ENCODE assay signal across 9 cellular contexts in genomic region chr1:26288311-26288941, GRCh38. TPM values are rescaled to one million over a fixed set of nuclear protein-coding genes. Genes with fewer than 3 reads are reported as not detected.
DNase-seq lines count a peak whose midpoint lies in the region; ATAC-seq and TF ChIP-seq lines count a peak whose summit lies in the region.
"Had no signal": no experiment of that assay in that cellular context is flagged by ENCODE, and none has a peak within 500 bp of the region (broad histone marks: within the 10 kb centered on the region; RNA-seq: fewer than 3 reads in every experiment).

No MANE protein-coding gene starts in this region.

- peaks cover 93% of the 10 kb centered on the region for H3K4me1 Mint-ChIP-seq in CD8-positive, alpha-beta T cell (ENCODE audit: low read depth)

- TF ChIP-seq CTCF in CD8-positive, alpha-beta T cell (IDR thresholded peaks at IDR 0.05) = no peak
- TF ChIP-seq CTCF in Peyer's patch (IDR thresholded peaks at IDR 0.05) (no peak), neutrophil (IDR thresholded peaks at IDR 0.05) (no peak)

- CTCF ChIA-PET in CD8-positive, alpha-beta T cell (lab: Charles Lee) = interaction anchor here (0.7 to 22.3 kb wide), 13 partner anchors 9 to 142 kb away, joined by 3 to 844 read pairs (median 7); partner anchors contain the start of genes CD52, SH3BGRL3 and UBXN11

- POLR2A ChIA-PET in CD8-positive, alpha-beta T cell (lab: Charles Lee) = interaction anchor here (0.7 to 21.5 kb wide), 15 partner anchors 8 to 1041 kb away, joined by 3 to 666 read pairs (median 5); partner anchors contain the start of genes CD52, DHDDS, HMGN2 and RSRP1

- intact Hi-C loops in CD8-positive, alpha-beta T cell (cut with DNase I, micrococcal nuclease) = loop anchor here (1.0 to 5.0 kb wide), 3 partner anchors 12 to 90 kb away; no protein-coding TSS in a partner anchor

- H3K27me3 Mint-ChIP-seq in CD8-positive, alpha-beta T cell (ENCODE audit: low read depth) = no peaks in the 10 kb centered on the region

- peak; percentile 4 for ATAC-seq in CD8-positive, alpha-beta T cell
- ATAC-seq in HG02678 (IDR thresholded peaks at IDR 0.05; ENCODE audit: unreplicated experiment) = no peak

- H3K4me3 ChIP-seq in CD8-positive, alpha-beta T cell (ENCODE audit: low read depth, low read length) = peak overlapping the region; percentile 6
- H3K4me3 ChIP-seq in Peyer's patch (no peak overlapping the region), neutrophil (ENCODE audit: low read depth in 1 of 2, low read length in 1 of 2) (peak overlapping the region in 1 of 2 experiments; percentile 56)

- no peaks in the 10 kb centered on the region for H3K36me3 ChIP-seq in CD8-positive, alpha-beta T cell (ENCODE audit: insufficient read depth, low read length)
- H3K36me3 ChIP-seq in Peyer's patch (no peaks in the 10 kb centered on the region), neutrophil (peaks cover 13% of the 10 kb centered on the region)

- H3K27ac Mint-ChIP-seq in CD8-positive, alpha-beta T cell = peak overlapping the region; percentile 100

- H3K27ac ChIP-seq in CD8-positive, alpha-beta T cell (ENCODE audit: low read depth, low read length) = peak overlapping the region; percentile 83
- peak overlapping the region; percentile 73 to 91 (median 85) for H3K27ac ChIP-seq in Peyer's patch
- peak overlapping the region; percentile 100 for H3K27ac ChIP-seq in neutrophil

- H3K36me3 Mint-ChIP-seq in CD8-positive, alpha-beta T cell = peaks cover 7% of the 10 kb centered on the region

- peaks cover 96% of the 10 kb centered on the region for H3K4me1 ChIP-seq in CD8-positive, alpha-beta T cell (ENCODE audit: insufficient read depth, low read length)
- H3K4me1 ChIP-seq in Peyer's patch = peaks cover 0 to 87% (median 75%) of the 10 kb centered on the region in 4 donors
- peaks cover 90 to 91% of the 10 kb centered on the region in 2 experiments for H3K4me1 ChIP-seq in neutrophil (ENCODE audit: control insufficient read depth in 1 of 2, insufficient read depth in 1 of 2, low read depth in 1 of 2, low read length in 1 of 2)

- H3K27me3 ChIP-seq in CD8-positive, alpha-beta T cell (ENCODE audit: insufficient read depth, low read length) = no peaks in the 10 kb centered on the region
- H3K27me3 ChIP-seq in Peyer's patch (no peaks in the 10 kb centered on the region), neutrophil (no peaks in the 10 kb centered on the region)

- TF ChIP-seq POLR2A in Peyer's patch (IDR thresholded peaks at IDR 0.05) = no peak

- peak overlapping the region; percentile 37 for H3K4me3 Mint-ChIP-seq in CD8-positive, alpha-beta T cell

- no peaks in the 10 kb centered on the region for H3K9me3 ChIP-seq in CD8-positive, alpha-beta T cell (ENCODE audit: low read length)
- H3K9me3 ChIP-seq in Peyer's patch (no peaks in the 10 kb centered on the region), neutrophil (no peaks in the 10 kb centered on the region)

- H3K9me3 Mint-ChIP-seq in CD8-positive, alpha-beta T cell = no peaks in the 10 kb centered on the region

- peak in 5 of 7 experiments; percentile 50 to 75 (median 67) for DNase-seq in CD8-positive, alpha-beta T cell
- peak in 2 of 3 donors; percentile 54 to 75 for DNase-seq in Peyer's patch
- peak; percentile 73 for DNase-seq in activated naive CD4-positive, alpha-beta T cell treated with anti-CD3 and anti-CD28 coated beads, Interleukin-2, amount 50 U/mL, for 16 hours
- no peak for DNase-seq in retina
- DNase-seq in DMS153 treated with DMSO at 0.1 percent for 48 hours (lab: John Stamatoyannopoulos, UW; ENCODE audit: unreplicated experiment) = no peak
- no peak for DNase-seq in foreskin melanocyte
- DNase-seq: NCI-H2029 had no signal

RNA-seq across cellular contexts. Expression of gene SH3BGRL3, which starts 8.5 kb away (rescaled TPM):
- 100 to 1,000 TPM; 187 to 191 TPM for total RNA-seq in CD8-positive, alpha-beta T cell
- total RNA-seq in Peyer's patch = 10 to 100 TPM; 62.7 to 91.8 (median 89.6) TPM

RNA-seq across cellular contexts. Expression of gene UBXN11, which starts 18.0 kb away (rescaled TPM):
- total RNA-seq in CD8-positive, alpha-beta T cell = 10 to 100 TPM; 28.6 to 33.8 TPM
- 10 to 100 TPM in 3 of 4 donors, 1 to 10 TPM in 1; 3.9 to 68.5 (median 18.2) TPM for total RNA-seq in Peyer's patch

RNA-seq across cellular contexts. Expression of gene CD52, which starts 29.3 kb away (rescaled TPM):
- total RNA-seq in CD8-positive, alpha-beta T cell = 100 to 1,000 TPM; 285 to 289 TPM
- total RNA-seq in Peyer's patch = 100 to 1,000 TPM in 1 of 4 donors, 10 to 100 TPM in 1, 1 to 10 TPM in 2; 4.7 to 135 (median 13.6) TPM

RNA-seq across cellular contexts. Expression of gene CEP85, which starts 54.4 kb away (rescaled TPM):
- total RNA-seq in CD8-positive, alpha-beta T cell = 1 to 10 TPM; 7.1 TPM
- 10 to 100 TPM; 11.0 to 32.2 (median 12.9) TPM for total RNA-seq in Peyer's patch

Comparison
In these comparisons a context has a peak if more than half of its experiments do, and no peak if none do; other contexts are left out.
1. DNase-seq: peak in CD8-positive, alpha-beta T cell (5 of 7), Peyer's patch (2 of 3) and activated naive CD4-positive, alpha-beta T cell treated with anti-CD3 and anti-CD28 coated beads, Interleukin-2, amount 50 U/mL, for 16 hours (single experiment); none in retina (single experiment), DMS153 treated with DMSO at 0.1 percent for 48 hours (single experiment) and foreskin melanocyte (single experiment).
2. Peak in every context shown above with its lines, with median percentiles within 50 percentile points of each other: H3K27ac ChIP-seq.